In the genomic region with DNA sequence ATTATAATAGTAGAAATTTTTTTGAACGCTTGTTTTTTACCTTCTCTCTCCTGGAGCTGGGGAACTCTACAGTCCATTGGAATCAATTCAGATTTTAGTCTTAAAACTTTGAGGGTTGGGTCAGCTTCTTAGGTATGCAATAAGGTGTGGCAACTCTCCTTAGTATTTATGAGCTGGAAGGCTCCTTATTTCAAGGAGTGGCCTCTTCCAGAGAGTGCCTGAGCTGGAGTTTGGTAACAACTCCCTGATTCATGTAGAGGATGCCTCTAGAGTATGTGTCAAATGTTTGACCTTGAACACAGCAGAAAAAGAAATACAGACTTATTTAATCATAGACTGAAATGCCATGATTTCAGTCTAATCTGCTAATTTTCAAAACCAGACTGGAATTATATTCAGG, we compare ENCODE assay signal across 19 cellular contexts. TPM values are rescaled to one million over a fixed set of nuclear protein-coding genes. Genes with fewer than 3 reads are reported as not detected.
"Had no signal": no experiment of that assay in that cellular context is flagged by ENCODE, and none has a peak within 500 bp of the region (broad histone marks: within the 10 kb centered on the region; RNA-seq: fewer than 3 reads in every experiment).

No MANE protein-coding gene starts in this region.

- H3K4me3 Mint-ChIP-seq: activated CD4-positive, alpha-beta memory T cell treated with anti-CD3 and anti-CD28 coated beads, Interleukin-2, amount 10 ng/mL, durations not matched to agents 7 days and 5 days; activated CD4-positive, alpha-beta T cell treated with anti-CD3 and anti-CD28 coated beads for 36 hours; activated naive CD8-positive, alpha-beta T cell; activated T-cell treated with anti-CD3 and anti-CD28 coated beads, Interleukin-2, amount 50 U/mL, for 4 hours; memory B cell; natural killer cell had no signal

- H3K36me3 ChIP-seq: gastrocnemius medialis, right atrium auricular region, transverse colon had no signal

- H3K27ac Mint-ChIP-seq: activated CD4-positive, alpha-beta memory T cell treated with anti-CD3 and anti-CD28 coated beads, Interleukin-2, amount 10 ng/mL, durations not matched to agents 7 days and 5 days; activated CD4-positive, alpha-beta T cell treated with anti-CD3 and anti-CD28 coated beads for 36 hours; activated naive CD8-positive, alpha-beta T cell; memory B cell; natural killer cell had no signal

- H3K9me3 Mint-ChIP-seq: activated CD4-positive, alpha-beta memory T cell treated with anti-CD3 and anti-CD28 coated beads, Interleukin-2, amount 10 ng/mL, durations not matched to agents 7 days and 5 days; activated T-cell treated with anti-CD3 and anti-CD28 coated beads, Interleukin-2, amount 50 U/mL, for 4 hours; memory B cell; natural killer cell had no signal

- H3K27me3 Mint-ChIP-seq: activated CD4-positive, alpha-beta memory T cell treated with anti-CD3 and anti-CD28 coated beads, Interleukin-2, amount 10 ng/mL, durations not matched to agents 7 days and 5 days; memory B cell had no signal

- ATAC-seq: activated CD4-positive, alpha-beta T cell treated with anti-CD3 and anti-CD28 coated beads for 36 hours; activated T-cell treated with anti-CD3 and anti-CD28 coated beads, Interleukin-2, amount 50 U/mL, for 4 hours; body of pancreas; gastrocnemius medialis; heart right ventricle; natural killer cell; stimulated activated naive CD8-positive, alpha-beta T cell treated with anti-CD3 and anti-CD28 coated beads, Interleukin-15, Interleukin-2, amounts not matched to agents 100 U/mL and 50 U/mL, for 24 hours had no signal

- H3K27me3 ChIP-seq: body of pancreas, gastrocnemius medialis, heart right ventricle, right atrium auricular region, transverse colon had no signal

- H3K27ac ChIP-seq: body of pancreas, gastrocnemius medialis, heart right ventricle, right atrium auricular region, skin epidermis, transverse colon had no signal

- H3K9me3 ChIP-seq: body of pancreas, gastrocnemius medialis, heart right ventricle, right atrium auricular region, transverse colon had no signal

- H3K4me1 Mint-ChIP-seq: activated CD4-positive, alpha-beta memory T cell treated with anti-CD3 and anti-CD28 coated beads, Interleukin-2, amount 10 ng/mL, durations not matched to agents 7 days and 5 days; activated CD4-positive, alpha-beta T cell treated with anti-CD3 and anti-CD28 coated beads for 36 hours; natural killer cell had no signal

- H3K4me3 ChIP-seq: body of pancreas, gastrocnemius medialis, heart right ventricle, right atrium auricular region, skin epidermis, transverse colon had no signal

- H3K36me3 Mint-ChIP-seq: activated naive CD8-positive, alpha-beta T cell; natural killer cell had no signal

- H3K4me1 ChIP-seq: body of pancreas, transverse colon had no signal

- DNase-seq: activated CD4-positive, alpha-beta memory T cell treated with anti-CD3 and anti-CD28 coated beads, Interleukin-2, amount 10 ng/mL, durations not matched to agents 7 days and 5 days; activated CD4-positive, alpha-beta T cell treated with anti-CD3 and anti-CD28 coated beads for 36 hours; activated gamma-delta T cell; activated T-cell treated with anti-CD3 and anti-CD28 coated beads, Interleukin-2, amount 50 U/mL, for 4 hours; amygdala; body of pancreas; effector CD8-positive, alpha-beta T cell; gastrocnemius medialis; heart right ventricle; natural killer cell; stimulated activated CD4-positive, alpha-beta T cell treated with anti-CD3 and anti-CD28 coated beads, Interleukin-15, amount 100 ng/mL, for 24 hours; stimulated activated CD4-positive, alpha-beta T cell treated with anti-CD3 and anti-CD28 coated beads, Interleukin-4, amount 100 ng/mL, for 1 hour; stimulated activated naive CD8-positive, alpha-beta T cell treated with anti-CD3 and anti-CD28 coated beads, Interleukin-15, Interleukin-2, amounts not matched to agents 100 U/mL and 50 U/mL, for 24 hours; T-helper 2 cell; transverse colon had no signal

RNA-seq across cellular contexts. Expression of a gene that starts 11.1 kb away (rescaled TPM):
- total RNA-seq: activated CD4-positive, alpha-beta memory T cell treated with anti-CD3 and anti-CD28 coated beads, Interleukin-2, amount 10 ng/mL, durations not matched to agents 7 days and 5 days had no signal
